9 cellular contexts compared by ENCODE assay signal in the genomic region with DNA sequence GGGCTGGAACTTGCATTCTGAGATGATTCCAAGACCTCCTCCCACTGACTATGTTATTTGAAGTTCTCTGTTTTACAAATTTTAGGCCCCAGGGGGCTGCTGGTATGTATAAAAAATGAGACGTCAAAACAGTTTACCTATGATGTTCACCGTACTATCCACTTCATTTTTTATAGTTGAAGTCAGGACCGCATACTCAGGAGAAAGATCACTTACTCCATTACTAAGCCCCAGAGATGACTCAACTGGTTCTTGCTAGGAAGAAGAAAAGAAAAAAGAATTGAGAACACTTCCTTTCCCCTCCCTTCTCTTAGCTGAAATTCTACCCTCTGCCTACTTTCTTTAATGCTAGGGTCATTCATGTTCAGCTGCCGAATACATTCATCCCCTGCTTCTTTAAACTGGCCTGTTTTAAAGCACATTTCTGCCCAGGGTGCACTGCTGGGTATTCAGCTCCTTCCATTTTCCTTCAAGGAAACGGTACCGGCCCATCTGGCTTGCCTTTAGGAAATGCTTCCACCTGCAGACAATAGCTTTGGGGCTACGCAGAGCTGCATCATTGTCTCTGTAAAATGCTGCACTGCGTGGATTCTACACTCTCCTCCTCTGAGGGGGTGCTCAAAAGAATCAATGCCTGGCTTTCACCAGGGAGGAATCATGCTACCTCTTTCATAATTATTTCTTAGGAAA.
A peak's percentile ranks its signal among the peaks of the same experiment; 100 is the strongest.
DNase-seq lines count a peak whose midpoint lies in the region; ATAC-seq and TF ChIP-seq lines count a peak whose summit lies in the region.
"Had no signal": no experiment of that assay in that cellular context is flagged by ENCODE, and none has a peak within 500 bp of the region (broad histone marks: within the 10 kb centered on the region; RNA-seq: fewer than 3 reads in every experiment).

No MANE protein-coding gene starts in this region.

- peaks cover 18% of the 10 kb centered on the region for H3K36me3 Mint-ChIP-seq in activated naive CD4-positive, alpha-beta T cell treated with anti-CD3 and anti-CD28 coated beads, Interleukin-2, amount 50 U/mL, for 24 hours
- H3K36me3 Mint-ChIP-seq in activated naive CD4-positive, alpha-beta T cell treated with anti-CD3 and anti-CD28 coated beads for 36 hours (ENCODE audit: low read depth) = peaks cover 38% of the 10 kb centered on the region
- H3K36me3 Mint-ChIP-seq in activated naive CD8-positive, alpha-beta T cell treated with anti-CD3 and anti-CD28 coated beads, Interleukin-2, amount 10 ng/mL, durations not matched to agents 7 days and 5 days = peaks cover 55% of the 10 kb centered on the region

- no peak for DNase-seq in activated naive CD4-positive, alpha-beta T cell treated with anti-CD3 and anti-CD28 coated beads for 36 hours
- DNase-seq in activated naive CD8-positive, alpha-beta T cell treated with anti-CD3 and anti-CD28 coated beads, Interleukin-2, amount 10 ng/mL, durations not matched to agents 7 days and 5 days = no peak
- DNase-seq in glomerular visceral epithelial cell (ENCODE audit: extremely low spot score) = peak; percentile 19
- no peak for DNase-seq in suprapubic skin (ENCODE audit: low spot score in 2 of 2)
- DNase-seq in WERI-Rb-1 = no peak
- DNase-seq in left colon = no peak
- DNase-seq: DMS79 had no signal

- H3K4me3 ChIP-seq in suprapubic skin (no peak overlapping the region), WERI-Rb-1 (ENCODE audit: low read depth, low read length) (no peak overlapping the region)

- H3K4me1 Mint-ChIP-seq in activated naive CD4-positive, alpha-beta T cell treated with anti-CD3 and anti-CD28 coated beads, Interleukin-2, amount 50 U/mL, for 24 hours = peaks cover 56% of the 10 kb centered on the region
- peaks cover 46% of the 10 kb centered on the region for H3K4me1 Mint-ChIP-seq in activated naive CD4-positive, alpha-beta T cell treated with anti-CD3 and anti-CD28 coated beads for 36 hours (ENCODE audit: low read depth)
- peaks cover 34% of the 10 kb centered on the region for H3K4me1 Mint-ChIP-seq in activated naive CD8-positive, alpha-beta T cell treated with anti-CD3 and anti-CD28 coated beads, Interleukin-2, amount 10 ng/mL, durations not matched to agents 7 days and 5 days

- intact Hi-C loops in activated naive CD4-positive, alpha-beta T cell treated with anti-CD3 and anti-CD28 coated beads for 36 hours (cut with micrococcal nuclease) = loop anchor here (2.0 kb wide), 3 partner anchors 25 to 127 kb away; no protein-coding TSS in a partner anchor
- intact Hi-C loops in left colon (cut with DNase I, micrococcal nuclease) = no loop called here

- TF ChIP-seq CTCF in suprapubic skin (IDR thresholded peaks at IDR 0.05) (no peak), WERI-Rb-1 (IDR thresholded peaks at IDR 0.05; ENCODE audit: low read depth, low read length) (no peak)

- H3K9me3 Mint-ChIP-seq in activated naive CD4-positive, alpha-beta T cell treated with anti-CD3 and anti-CD28 coated beads, Interleukin-2, amount 50 U/mL, for 24 hours = no peaks in the 10 kb centered on the region
- no peaks in the 10 kb centered on the region for H3K9me3 Mint-ChIP-seq in activated naive CD4-positive, alpha-beta T cell treated with anti-CD3 and anti-CD28 coated beads for 36 hours
- H3K9me3 Mint-ChIP-seq in activated naive CD8-positive, alpha-beta T cell treated with anti-CD3 and anti-CD28 coated beads, Interleukin-2, amount 10 ng/mL, durations not matched to agents 7 days and 5 days = no peaks in the 10 kb centered on the region

- 71% methylated on average over 8 of the region's 8 CpGs for WGBS in suprapubic skin

- H3K27me3 ChIP-seq in suprapubic skin (no peaks in the 10 kb centered on the region), WERI-Rb-1 (ENCODE audit: insufficient read depth, low read depth, severe bottlenecking) (no peaks in the 10 kb centered on the region)

- peak overlapping the region; percentile 80 for H3K27ac Mint-ChIP-seq in activated naive CD4-positive, alpha-beta T cell treated with anti-CD3 and anti-CD28 coated beads, Interleukin-2, amount 50 U/mL, for 24 hours
- no peak overlapping the region for H3K27ac Mint-ChIP-seq in activated naive CD4-positive, alpha-beta T cell treated with anti-CD3 and anti-CD28 coated beads for 36 hours
- peak overlapping the region; percentile 46 for H3K27ac Mint-ChIP-seq in activated naive CD8-positive, alpha-beta T cell treated with anti-CD3 and anti-CD28 coated beads, Interleukin-2, amount 10 ng/mL, durations not matched to agents 7 days and 5 days

- TF ChIP-seq EP300 in suprapubic skin (IDR thresholded peaks at IDR 0.05) = no peak

- H3K4me3 Mint-ChIP-seq in activated naive CD4-positive, alpha-beta T cell treated with anti-CD3 and anti-CD28 coated beads, Interleukin-2, amount 50 U/mL, for 24 hours = peak overlapping the region; percentile 19
- no peak overlapping the region for H3K4me3 Mint-ChIP-seq in activated naive CD4-positive, alpha-beta T cell treated with anti-CD3 and anti-CD28 coated beads for 36 hours
- no peak overlapping the region for H3K4me3 Mint-ChIP-seq in activated naive CD8-positive, alpha-beta T cell treated with anti-CD3 and anti-CD28 coated beads, Interleukin-2, amount 10 ng/mL, durations not matched to agents 7 days and 5 days

- H3K27ac ChIP-seq in suprapubic skin (peak overlapping the region; percentile 36), WERI-Rb-1 (no peak overlapping the region)

- TF ChIP-seq POLR2A in suprapubic skin (IDR thresholded peaks at IDR 0.05) = no peak

- H3K4me1 ChIP-seq in suprapubic skin = peaks cover 24% of the 10 kb centered on the region

- peaks cover 46% of the 10 kb centered on the region for H3K36me3 ChIP-seq in suprapubic skin
- H3K36me3 ChIP-seq in WERI-Rb-1 = peaks cover 9% of the 10 kb centered on the region

- CTCF ChIA-PET in activated naive CD4-positive, alpha-beta T cell treated with anti-CD3 and anti-CD28 coated beads for 36 hours (lab: Charles Lee) = interaction anchor here (0.9 kb wide), 2 partner anchors 127 to 144 kb away, joined by 3 to 4 read pairs; no protein-coding TSS in a partner anchor

- H3K27me3 Mint-ChIP-seq in activated naive CD4-positive, alpha-beta T cell treated with anti-CD3 and anti-CD28 coated beads, Interleukin-2, amount 50 U/mL, for 24 hours = no peaks in the 10 kb centered on the region
- H3K27me3 Mint-ChIP-seq in activated naive CD4-positive, alpha-beta T cell treated with anti-CD3 and anti-CD28 coated beads for 36 hours (ENCODE audit: low read depth) = no peaks in the 10 kb centered on the region
- no peaks in the 10 kb centered on the region for H3K27me3 Mint-ChIP-seq in activated naive CD8-positive, alpha-beta T cell treated with anti-CD3 and anti-CD28 coated beads, Interleukin-2, amount 10 ng/mL, durations not matched to agents 7 days and 5 days

- POLR2A ChIA-PET in activated naive CD8-positive, alpha-beta T cell treated with anti-CD3 and anti-CD28 coated beads, Interleukin-2, amount 10 ng/mL, durations not matched to agents 7 days and 5 days (lab: Charles Lee) = interaction anchor here (0.8 to 2.5 kb wide), 2 partner anchors 12 to 66 kb away, joined by 3 to 9 read pairs; a partner anchor contains a TSS

- no peak for ATAC-seq in activated naive CD8-positive, alpha-beta T cell treated with anti-CD3 and anti-CD28 coated beads, Interleukin-2, amount 10 ng/mL, durations not matched to agents 7 days and 5 days (ENCODE audit: low read depth)
- ATAC-seq in GM18498 (IDR thresholded peaks at IDR 0.05; ENCODE audit: unreplicated experiment) (no peak), left colon (no peak)

- H3K9me3 ChIP-seq in suprapubic skin (no peaks in the 10 kb centered on the region), WERI-Rb-1 (ENCODE audit: severe bottlenecking) (no peaks in the 10 kb centered on the region)
